ENCODE assay signal across 25 cellular contexts in genomic region chr5:20367178-20367577, GRCh38.
"Had no signal": no experiment of that assay in that cellular context is flagged by ENCODE, and none has a peak within 500 bp of the region (broad histone marks: within the 10 kb centered on the region; RNA-seq: fewer than 3 reads in every experiment).

No MANE protein-coding gene starts in this region.

- H3K27ac ChIP-seq: brain microvascular endothelial cell, coronary artery, gastrocnemius medialis, left lung, psoas muscle, skin epidermis, transverse colon, uterus had no signal

- H3K4me3 ChIP-seq: coronary artery, gastrocnemius medialis, left lung, psoas muscle, skin epidermis, transverse colon, uterus had no signal

- ATAC-seq: activated CD8-positive, alpha-beta T cell treated with anti-CD3 and anti-CD28 coated beads, Interleukin-2, amount 10 ng/mL, durations not matched to agents 7 days and 5 days; activated naive CD8-positive, alpha-beta T cell treated with anti-CD3 and anti-CD28 coated beads, Interleukin-2, amount 50 U/mL, for 24 hours; activated T-cell treated with anti-CD3 and anti-CD28 coated beads, Interleukin-2, amount 50 U/mL, for 4 hours; esophagus mucosa; gastrocnemius medialis; left lung; psoas muscle; right cardiac atrium; stimulated activated naive CD8-positive, alpha-beta T cell treated with anti-CD3 and anti-CD28 coated beads, Interleukin-15, Interleukin-2, amounts not matched to agents 100 U/mL and 50 U/mL, for 24 hours had no signal

- FAIRE-seq: kidney had no signal

- H3K9me3 ChIP-seq: gastrocnemius medialis, left lung, psoas muscle, transverse colon, uterus had no signal

- H3K4me1 ChIP-seq: gastrocnemius medialis, left lung, psoas muscle, transverse colon, uterus had no signal

- DNase-seq: activated CD4-positive, alpha-beta T cell treated with anti-CD3 and anti-CD28 coated beads, Interleukin-2, amount 10 ng/mL, durations not matched to agents 7 days and 5 days; activated CD4-positive, CD25-positive, alpha-beta regulatory T cell; activated CD8-positive, alpha-beta memory T cell treated with anti-CD3 and anti-CD28 coated beads, Interleukin-2, amount 50 U/mL, for 4 hours; activated CD8-positive, alpha-beta T cell treated with anti-CD3 and anti-CD28 coated beads, Interleukin-2, amount 10 ng/mL, durations not matched to agents 7 days and 5 days; activated effector memory CD4-positive, alpha-beta T cell treated with Interleukin-2 at 50 U/mL for 16 hours; activated naive CD4-positive, alpha-beta T cell treated with anti-CD3 and anti-CD28 coated beads, Interleukin-2, amount 10 ng/mL, durations not matched to agents 7 days and 5 days; activated naive CD8-positive, alpha-beta T cell treated with anti-CD3 and anti-CD28 coated beads, Interleukin-2, amount 50 U/mL, for 24 hours; activated T-cell treated with anti-CD3 and anti-CD28 coated beads, Interleukin-2, amount 50 U/mL, for 4 hours; anterior cingulate cortex; brain microvascular endothelial cell; central memory CD4-positive, alpha-beta T cell; gastrocnemius medialis; head of caudate nucleus; kidney; left lung; occipital lobe; psoas muscle; right cardiac atrium; stimulated activated naive CD8-positive, alpha-beta T cell treated with anti-CD3 and anti-CD28 coated beads, Interleukin-15, Interleukin-2, amounts not matched to agents 100 U/mL and 50 U/mL, for 24 hours; T-helper 9 cell; transverse colon; uterus had no signal

- H3K36me3 ChIP-seq: brain microvascular endothelial cell, gastrocnemius medialis, left lung, transverse colon, uterus had no signal

- H3K27me3 ChIP-seq: brain microvascular endothelial cell, gastrocnemius medialis, left lung, transverse colon, uterus had no signal
